In the genomic region with DNA sequence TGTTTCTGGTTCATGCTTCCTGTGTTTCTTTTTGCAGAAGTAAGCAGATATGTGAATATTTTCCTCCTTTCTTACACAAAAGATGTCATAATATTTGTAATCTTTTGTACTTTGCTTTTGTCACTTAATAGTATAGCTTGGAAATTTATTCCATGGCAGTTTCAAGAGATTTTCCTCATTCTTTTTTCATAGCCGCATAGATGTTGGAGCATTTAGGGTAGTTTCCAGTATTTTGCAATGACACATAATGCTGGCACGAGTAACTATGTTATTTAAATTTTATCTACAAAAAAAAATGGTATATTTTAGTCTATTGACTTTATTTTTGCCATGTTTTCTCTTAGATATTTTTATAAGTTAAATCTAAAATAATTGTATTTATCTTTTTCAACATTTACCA, we compare ENCODE assay signal across 17 cellular contexts. TPM values are rescaled to one million over a fixed set of nuclear protein-coding genes. Genes with fewer than 3 reads are reported as not detected.
A peak's percentile ranks its signal among the peaks of the same experiment; 100 is the strongest.
DNase-seq lines count a peak whose midpoint lies in the region; ATAC-seq and TF ChIP-seq lines count a peak whose summit lies in the region.
"Had no signal": no experiment of that assay in that cellular context is flagged by ENCODE, and none has a peak within 500 bp of the region (broad histone marks: within the 10 kb centered on the region; RNA-seq: fewer than 3 reads in every experiment).

No MANE protein-coding gene starts in this region.

- H3K27me3 ChIP-seq in breast epithelium (no peaks in the 10 kb centered on the region), neutrophil (no peaks in the 10 kb centered on the region), mesenchymal stem cell (ENCODE audit: control insufficient read depth in 1 of 2, insufficient read depth in 1 of 2, low read length in 2 of 2) (no peaks in the 10 kb centered on the region)
- H3K27me3 ChIP-seq: BLaER1 treated with 17β-estradiol and CSF1 and Interleukin-3, amounts not matched to agents 10 nM and 100 nM had no signal

- POLR2A ChIA-PET in MCF 10A (lab: Yijun Ruan, JAX) = no interaction called here

- peaks cover 37% of the 10 kb centered on the region for H3K36me3 Mint-ChIP-seq in MCF 10A (ENCODE audit: insufficient read depth, unreplicated experiment)

- H4K91ac ChIP-seq in mesenchymal stem cell (ENCODE audit: low read length) = no peak overlapping the region

- no peak overlapping the region for H3K27ac ChIP-seq in breast epithelium
- peak overlapping the region; percentile 50 for H3K27ac ChIP-seq in neutrophil
- no peak overlapping the region for H3K27ac ChIP-seq in mesenchymal stem cell (ENCODE audit: low read length, poor library complexity, severe bottlenecking)
- H3K27ac ChIP-seq: BLaER1 treated with 17β-estradiol and CSF1 and Interleukin-3, amounts not matched to agents 10 nM and 100 nM; GM23248; HL-60 had no signal

- H3K4me3 ChIP-seq in breast epithelium = no peak overlapping the region
- H3K4me3 ChIP-seq in fibroblast of pulmonary artery (replicated peaks; ENCODE audit: low read depth, low read length) = no peak overlapping the region
- H3K4me3 ChIP-seq in neutrophil (ENCODE audit: low read depth in 1 of 2, low read length in 1 of 2) = no peak overlapping the region
- no peak overlapping the region for H3K4me3 ChIP-seq in mesenchymal stem cell (ENCODE audit: insufficient read depth in 1 of 2, low read depth in 1 of 2, low read length in 2 of 2)
- H3K4me3 ChIP-seq: BLaER1 treated with 17β-estradiol and CSF1 and Interleukin-3, amounts not matched to agents 10 nM and 100 nM; GM12878; GM23248; HAP-1 had no signal

- no peak overlapping the region for H3K4me3 Mint-ChIP-seq in MCF 10A (ENCODE audit: unreplicated experiment)
- H3K4me3 Mint-ChIP-seq: B cell; CD8-positive, alpha-beta T cell had no signal

- no peak overlapping the region for H2BK5ac ChIP-seq in mesenchymal stem cell (ENCODE audit: low read depth, low read length, poor library complexity, severe bottlenecking)

- H2AK5ac ChIP-seq in mesenchymal stem cell (ENCODE audit: low read length, severe bottlenecking) = no peak overlapping the region

- H3K79me1 ChIP-seq in mesenchymal stem cell (replicated peaks; ENCODE audit: low read length, poor library complexity, severe bottlenecking) = peaks cover 14% of the 10 kb centered on the region

- H3K9me3 ChIP-seq in breast epithelium (no peaks in the 10 kb centered on the region), neutrophil (no peaks in the 10 kb centered on the region), mesenchymal stem cell (ENCODE audit: control insufficient read depth, low read length) (no peaks in the 10 kb centered on the region)
- H3K9me3 ChIP-seq: HAP-1 had no signal

- ATAC-seq in GM21576 (IDR thresholded peaks at IDR 0.05; ENCODE audit: unreplicated experiment) (no peak), HG03457 (IDR thresholded peaks at IDR 0.05; ENCODE audit: unreplicated experiment) (no peak)
- ATAC-seq: CD8-positive, alpha-beta T cell; GM12878 had no signal

- no peak overlapping the region for H3K18ac ChIP-seq in mesenchymal stem cell (ENCODE audit: low read depth in 1 of 2, low read length in 2 of 2)

- CTCF ChIA-PET in MCF 10A (lab: Yijun Ruan, JAX) = interaction anchor here (0.7 kb wide), 1 partner anchor 47 kb away, joined by 4 read pairs; no protein-coding TSS in a partner anchor

- no peak overlapping the region for H2AFZ ChIP-seq in mesenchymal stem cell (ENCODE audit: low read depth, low read length)
- H2AFZ ChIP-seq: GM23248 had no signal

- no peaks in the 10 kb centered on the region for H3K4me1 Mint-ChIP-seq in MCF 10A (ENCODE audit: insufficient read depth, unreplicated experiment)
- H3K4me1 Mint-ChIP-seq: B cell had no signal

- no peak overlapping the region for H3K23ac ChIP-seq in mesenchymal stem cell (ENCODE audit: low read length in 2 of 2)

- H3K4me1 ChIP-seq in breast epithelium (no peaks in the 10 kb centered on the region), neutrophil (ENCODE audit: control insufficient read depth in 1 of 2, insufficient read depth in 1 of 2, low read depth in 1 of 2, low read length in 1 of 2) (peaks cover 10 to 12% of the 10 kb centered on the region in 2 experiments), mesenchymal stem cell (ENCODE audit: control insufficient read depth, insufficient read depth, low read depth, low read length) (no peaks in the 10 kb centered on the region)
- H3K4me1 ChIP-seq: HAP-1 had no signal

- H3K9me3 Mint-ChIP-seq in MCF 10A (ENCODE audit: unreplicated experiment) = no peaks in the 10 kb centered on the region
- H3K9me3 Mint-ChIP-seq: CD8-positive, alpha-beta T cell had no signal

- H3K27me3 Mint-ChIP-seq in MCF 10A (ENCODE audit: insufficient read depth, unreplicated experiment) = no peaks in the 10 kb centered on the region
- H3K27me3 Mint-ChIP-seq: B cell had no signal

- no peak overlapping the region for H2BK120ac ChIP-seq in mesenchymal stem cell (ENCODE audit: low read depth, low read length)

- H3K27ac Mint-ChIP-seq in MCF 10A (ENCODE audit: low read depth, unreplicated experiment) = peak overlapping the region; percentile 43
- H3K27ac Mint-ChIP-seq: B cell; CD8-positive, alpha-beta T cell had no signal

- TF ChIP-seq CTCF in MCF 10A (IDR thresholded peaks at IDR 0.05; ENCODE audit: unreplicated experiment) (no peak), breast epithelium (IDR thresholded peaks at IDR 0.05) (no peak), fibroblast of pulmonary artery (IDR thresholded peaks at IDR 0.05; ENCODE audit: low read length, missing control alignments) (no peak), neutrophil (IDR thresholded peaks at IDR 0.05) (no peak)

- H2BK12ac ChIP-seq in mesenchymal stem cell (ENCODE audit: low read length in 2 of 2) = no peak overlapping the region

- no TSS peak for BruUV-seq in MCF 10A (replicated peaks; lab: Mats Ljungman, UMichigan)

- no peak for TF ChIP-seq POLR2A in breast epithelium (IDR thresholded peaks at IDR 0.05)

- no peak overlapping the region for H3K4me2 ChIP-seq in mesenchymal stem cell (ENCODE audit: low read length, poor library complexity, severe bottlenecking)
- H3K4me2 ChIP-seq: BLaER1 treated with 17β-estradiol and CSF1 and Interleukin-3, amounts not matched to agents 10 nM and 100 nM had no signal

- no peak overlapping the region for H3K14ac ChIP-seq in mesenchymal stem cell (ENCODE audit: low read length in 2 of 2)

- no peaks in the 10 kb centered on the region for H3K36me3 ChIP-seq in breast epithelium
- peaks cover 17% of the 10 kb centered on the region for H3K36me3 ChIP-seq in neutrophil
- H3K36me3 ChIP-seq in mesenchymal stem cell (ENCODE audit: control insufficient read depth in 1 of 2, insufficient read depth in 2 of 2, low read depth in 1 of 2, low read length in 2 of 2) = peaks cover 3 to 65% of the 10 kb centered on the region in 2 experiments
- H3K36me3 ChIP-seq: HAP-1 had no signal

- no peak for DNase-seq in MCF 10A (ENCODE audit: unreplicated experiment)
- no peak for DNase-seq in breast epithelium (ENCODE audit: low spot score in 2 of 2)
- peak; percentile 53 for DNase-seq in fibroblast of pulmonary artery (ENCODE audit: low read depth)
- DNase-seq in mesenchymal stem cell = no peak
- DNase-seq: 8988T; Calu3; CD8-positive, alpha-beta T cell; DMS79 treated with DMSO at 0.1 percent for 48 hours; GM23248 had no signal

- H3K4ac ChIP-seq in mesenchymal stem cell (ENCODE audit: low read depth in 1 of 2, low read length in 2 of 2) = no peak overlapping the region

- no CpG with 5 or more reads among the region's 2 CpGs for WGBS in mesenchymal stem cell

- H2BK15ac ChIP-seq in mesenchymal stem cell (ENCODE audit: low read depth, poor library complexity, severe bottlenecking) = no peak overlapping the region

- no peak overlapping the region for H3K9ac ChIP-seq in mesenchymal stem cell (ENCODE audit: low read length)
- H3K9ac ChIP-seq: BLaER1 treated with 17β-estradiol and CSF1 and Interleukin-3, amounts not matched to agents 10 nM and 100 nM; GM23248 had no signal

- intact Hi-C loops in MCF 10A (cut with micrococcal nuclease) (no loop called here), breast epithelium (cut with DNase I; ENCODE audit: low total_unique reads) (no loop called here)

- no peak overlapping the region for H4K8ac ChIP-seq in mesenchymal stem cell (ENCODE audit: low read length)

RNA-seq across cellular contexts. Expression of a gene that starts 40.7 kb away (rescaled TPM):
- total RNA-seq in MCF 10A (2022) (27.3 and 31.6 TPM in 2 replicates), breast epithelium (10 to 100 TPM; 28.2 TPM)
- 11.9 TPM for polyA plus RNA-seq in mesenchymal stem cell (2013, experiment 1 of 2)
- 12.2 TPM for polyA plus RNA-seq in mesenchymal stem cell (2013, experiment 2 of 2)
